In genomic region chr9:20611751-20612287, GRCh38 we compare ENCODE assay signal across 2 cellular contexts.
A peak's percentile ranks its signal among the peaks of the same experiment; 100 is the strongest.
TF ChIP-seq lines count a peak whose summit lies in the region.

No MANE protein-coding gene starts in this region.

TF ChIP-seq in HCT116, 20 proteins besides CTCF, POLR2A, EP300 and RAD21 (continued from another document):
- TF ChIP-seq ZBTB33 (IDR thresholded peaks at IDR 0.05; ENCODE audit: extremely low read depth, insufficient replicate concordance, low read length) = no peak
- no peak for TF ChIP-seq SIN3A (IDR thresholded peaks at IDR 0.05; ENCODE audit: low read depth)
- no peak for TF ChIP-seq EZH2phosphoT487 (IDR thresholded peaks at IDR 0.05; ENCODE audit: borderline replicate concordance)
- no peak for TF ChIP-seq SP1 (IDR thresholded peaks at IDR 0.05; ENCODE audit: low read depth)
- TF ChIP-seq REST (IDR thresholded peaks at IDR 0.05; ENCODE audit: low read depth) = no peak
- TF ChIP-seq SRF (IDR thresholded peaks at IDR 0.05; ENCODE audit: low read depth) = no peak
- TF ChIP-seq MAX (IDR thresholded peaks at IDR 0.05) = no peak

TF ChIP-seq in HepG2, 621 proteins besides CTCF, POLR2A, EP300 and RAD21 (continued from another document and continues in another):
- TF ChIP-seq MAX (IDR thresholded peaks at IDR 0.05) = no peak
- TF ChIP-seq ZNF652 (CRISPR knock-in tag; IDR thresholded peaks at IDR 0.05; ENCODE audit: borderline replicate concordance, low read depth) = no peak
- TF ChIP-seq ZBTB40 (IDR thresholded peaks at IDR 0.05) = no peak
- TF ChIP-seq ZBTB40 (CRISPR knock-in tag; IDR thresholded peaks at IDR 0.05) = no peak
- TF ChIP-seq GATAD2A (CRISPR knock-in tag; IDR thresholded peaks at IDR 0.05) = peak; percentile 76
- TF ChIP-seq REST (IDR thresholded peaks at IDR 0.05; ENCODE audit: borderline replicate concordance in 1 of 2, low read depth in 1 of 2, low read length in 2 of 2) = no peak
- no peak for TF ChIP-seq ZNF407 (CRISPR knock-in tag; IDR thresholded peaks at IDR 0.05; ENCODE audit: not compliant biosample characterization)
- TF ChIP-seq ZBTB20 (CRISPR knock-in tag; IDR thresholded peaks at IDR 0.05; ENCODE audit: borderline replicate concordance, low read depth) = no peak
- no peak for TF ChIP-seq ETS1 (CRISPR knock-in tag; IDR thresholded peaks at IDR 0.05)
- TF ChIP-seq ZNF790 (CRISPR knock-in tag; IDR thresholded peaks at IDR 0.05; ENCODE audit: borderline replicate concordance) = no peak
- no peak for TF ChIP-seq ELF4 (CRISPR knock-in tag; IDR thresholded peaks at IDR 0.05; ENCODE audit: borderline replicate concordance)
- no peak for TF ChIP-seq ZNF142 (CRISPR knock-in tag; IDR thresholded peaks at IDR 0.05)
- no peak for TF ChIP-seq FOXC1 (CRISPR knock-in tag; IDR thresholded peaks at IDR 0.05; ENCODE audit: borderline replicate concordance)
- TF ChIP-seq GLI4 (CRISPR knock-in tag; IDR thresholded peaks at IDR 0.05; ENCODE audit: borderline replicate concordance) = no peak
- TF ChIP-seq SP1 (IDR thresholded peaks at IDR 0.05) = no peak
- no peak for TF ChIP-seq SP1 (CRISPR knock-in tag; IDR thresholded peaks at IDR 0.05)
- TF ChIP-seq SKI (IDR thresholded peaks at IDR 0.05; ENCODE audit: partially characterized antibody) = peak; percentile 28
- TF ChIP-seq PITX1 (CRISPR knock-in tag; IDR thresholded peaks at IDR 0.05) = no peak
- no peak for TF ChIP-seq SIN3B (IDR thresholded peaks at IDR 0.05; ENCODE audit: low read length)
